In the genomic region with DNA sequence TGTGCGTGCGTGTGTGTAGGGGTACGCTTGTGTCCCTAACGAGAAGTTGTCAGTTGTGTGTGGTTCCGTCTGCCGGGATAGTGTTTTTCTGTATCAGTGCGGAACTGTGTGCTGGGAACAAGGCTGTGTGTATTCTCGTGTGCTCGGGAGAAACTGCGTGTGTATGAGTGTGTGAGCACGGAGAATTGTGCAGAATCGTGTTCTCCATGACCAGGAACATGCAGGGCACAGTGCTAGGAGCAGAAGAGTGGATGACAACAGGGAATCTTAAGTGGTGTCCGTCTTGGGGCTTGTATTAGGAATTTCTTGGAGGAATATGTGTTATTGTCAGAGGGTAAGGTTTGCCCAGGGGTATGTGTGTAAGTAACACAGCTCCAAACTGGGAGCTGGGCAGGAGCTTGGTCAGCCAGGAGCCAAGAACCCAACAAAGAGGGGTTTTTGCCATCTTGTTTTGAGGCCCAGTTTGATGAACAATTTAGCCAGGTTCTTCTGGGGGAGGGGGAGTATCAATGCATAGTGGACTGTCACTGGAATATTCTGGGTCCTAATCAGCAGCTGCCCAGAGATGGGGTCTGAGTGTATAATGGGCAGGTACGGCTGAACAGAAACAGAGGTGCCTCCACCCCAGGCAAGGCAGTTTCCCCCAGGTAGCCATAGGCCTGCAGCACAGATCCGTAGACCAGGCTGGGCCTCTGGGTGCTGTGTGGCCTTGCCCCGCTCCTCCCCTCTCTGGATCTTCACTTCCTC, we compare ENCODE assay signal across 13 cellular contexts. TPM values are rescaled to one million over a fixed set of nuclear protein-coding genes. Genes with fewer than 3 reads are reported as not detected.
DNase-seq lines count a peak whose midpoint lies in the region; ATAC-seq and TF ChIP-seq lines count a peak whose summit lies in the region.
"Had no signal": no experiment of that assay in that cellular context is flagged by ENCODE, and none has a peak within 500 bp of the region (broad histone marks: within the 10 kb centered on the region; RNA-seq: fewer than 3 reads in every experiment).

No MANE protein-coding gene starts in this region.

- ATAC-seq in left cardiac atrium: no peak
- ATAC-seq in upper lobe of right lung: peak; percentile 44
- no peak for ATAC-seq in GM18511 (IDR thresholded peaks at IDR 0.05; ENCODE audit: unreplicated experiment)

- DNase-seq in left ventricle myocardium inferior (no peak), left cardiac atrium (no peak), RWPE1 (ENCODE audit: low spot score) (no peak), upper lobe of right lung (no peak), NCI-H2029 treated with DMSO at 0.1 percent for 48 hours (lab: John Stamatoyannopoulos, UW) (no peak), globus pallidus (ENCODE audit: low spot score) (no peak)
- DNase-seq: DND-41, hippocampal formation, uterus had no signal

- H3K27me3 ChIP-seq in left ventricle myocardium inferior (ENCODE audit: low read depth) (peaks cover 100% of the 10 kb centered on the region), upper lobe of right lung (peaks cover 100% of the 10 kb centered on the region)

- H3K9me3 ChIP-seq in left ventricle myocardium inferior (replicated peaks): no peaks in the 10 kb centered on the region
- peaks cover 6% of the 10 kb centered on the region for H3K9me3 ChIP-seq in iPS-18c (ENCODE audit: control insufficient read depth, insufficient read depth, low read length)
- no peaks in the 10 kb centered on the region for H3K9me3 ChIP-seq in upper lobe of right lung
- H3K9me3 ChIP-seq: uterus had no signal

- TF ChIP-seq CTCF in left ventricle myocardium inferior (IDR thresholded peaks at IDR 0.05; ENCODE audit: borderline replicate concordance) (no peak), RWPE1 (conservative IDR thresholded peaks at IDR 0.05; ENCODE audit: low read depth) (no peak), upper lobe of right lung (IDR thresholded peaks at IDR 0.05) (no peak)

- H3K4me3 ChIP-seq in left ventricle myocardium inferior: peak overlapping the region; percentile 45
- H3K4me3 ChIP-seq in iPS-18c (ENCODE audit: insufficient read depth, low read depth, low read length): 0 out of 2 replicates have a peak overlapping the region, but pooled peaks have one; percentile 34
- H3K4me3 ChIP-seq in upper lobe of right lung: no peak overlapping the region
- H3K4me3 ChIP-seq: uterus had no signal

- H3K4me1 ChIP-seq in left ventricle myocardium inferior (peaks cover 78% of the 10 kb centered on the region), upper lobe of right lung (peaks cover 44% of the 10 kb centered on the region)

- H3K27ac ChIP-seq in left ventricle myocardium inferior (replicated peaks): no peak overlapping the region
- peak overlapping the region; percentile 86 for H3K27ac ChIP-seq in RWPE1
- H3K27ac ChIP-seq in upper lobe of right lung: no peak overlapping the region
- H3K27ac ChIP-seq: uterus had no signal

- POLR2A ChIA-PET in RWPE1 (lab: Yijun Ruan, JAX; ENCODE audit: low non-redundant PET): interaction anchor here (0.5 to 0.6 kb wide), 2 partner anchors 37 to 258 kb away, joined by 3 to 4 read pairs; no protein-coding TSS in a partner anchor

- intact Hi-C loops in left ventricle myocardium inferior (cut with micrococcal nuclease) (no loop called here), left cardiac atrium (cut with DNase I) (no loop called here), upper lobe of right lung (cut with DNase I) (no loop called here)

- H3K36me3 ChIP-seq in left ventricle myocardium inferior: no peaks in the 10 kb centered on the region
- H3K36me3 ChIP-seq in upper lobe of right lung: no peaks in the 10 kb centered on the region
- H3K36me3 ChIP-seq: spleen, uterus had no signal

- CTCF ChIA-PET in RWPE1 (lab: Yijun Ruan, JAX): no interaction called here

RNA-seq across cellular contexts. Expression of a gene that starts 2.2 kb away (rescaled TPM):
- total RNA-seq in left ventricle myocardium inferior (not detected), left cardiac atrium (not detected), upper lobe of right lung (not detected)
- total RNA-seq: SK-MEL-5 had no signal

RNA-seq across cellular contexts. Expression of a gene that starts 27.5 kb away (rescaled TPM):
- total RNA-seq in left ventricle myocardium inferior: 511 TPM
- total RNA-seq in left cardiac atrium: 100 to 1,000 TPM; 265 to 268 TPM
- total RNA-seq in upper lobe of right lung: 71.3 TPM
